In the genomic region with DNA sequence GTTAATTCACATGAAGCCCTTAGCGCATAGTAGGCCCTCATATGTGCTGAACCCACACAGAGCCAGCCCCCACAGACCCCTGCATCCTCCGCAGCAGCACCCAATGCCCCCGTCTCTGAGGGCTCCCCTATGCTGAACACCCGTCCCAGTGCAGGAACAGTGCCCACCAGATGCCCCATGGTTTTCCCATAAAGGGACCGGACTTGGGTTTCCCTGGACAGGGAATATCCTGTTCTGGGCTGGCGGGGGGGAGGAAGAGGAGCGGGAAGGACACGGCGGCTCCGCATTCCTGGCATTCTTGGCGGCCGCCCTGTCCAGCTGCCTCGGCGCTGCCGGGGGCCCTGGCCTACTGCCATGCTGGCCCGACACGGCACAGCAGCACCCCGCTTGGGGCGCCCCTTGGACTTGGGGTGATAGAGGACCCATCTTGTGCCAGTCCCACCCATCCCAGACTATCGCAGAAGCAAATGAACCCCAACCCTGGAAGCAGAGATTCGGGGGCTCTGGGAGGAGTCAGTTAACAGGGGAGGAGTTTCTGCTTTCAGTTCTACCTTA, we compare ENCODE assay signal across 8 cellular contexts. TPM values are rescaled to one million over a fixed set of nuclear protein-coding genes. Genes with fewer than 3 reads are reported as not detected.
DNase-seq lines count a peak whose midpoint lies in the region; TF ChIP-seq lines count a peak whose summit lies in the region.

No MANE protein-coding gene starts in this region.

- in situ Hi-C loops in mammary epithelial cell (cut with MboI; ENCODE audit: low sequenced_read_pairs in 2 of 2): no loop called here

- H3K4me1 ChIP-seq in mammary epithelial cell (ENCODE audit: insufficient read depth, low read length) (peaks cover 35% of the 10 kb centered on the region), stomach (peaks cover 41 to 64% (median 44%) of the 10 kb centered on the region in 4 donors)

- no peak overlapping the region for H3K4me3 ChIP-seq in mammary epithelial cell (replicated peaks in 1 of 3; ENCODE audit: insufficient read depth in 1 of 3, low read depth in 2 of 3, low read length in 3 of 3)
- peak overlapping the region in 2 of 4 donors; percentile 16 to 21 for H3K4me3 ChIP-seq in stomach

- dilution Hi-C loops in mammary epithelial cell (cut with HindIII; ENCODE audit: low sequenced_read_pairs): no loop called here

- peak; percentile 89 for TF ChIP-seq EP300 in stomach (IDR thresholded peaks at IDR 0.05)

- TF ChIP-seq CTCF in mammary epithelial cell (conservative IDR thresholded peaks at IDR 0.05 in 1 of 2, IDR thresholded peaks at IDR 0.05 in 1 of 2; ENCODE audit: extremely low read depth in 1 of 2, insufficient read depth in 1 of 2, low read depth in 1 of 2, low read length in 2 of 2) (no peak), stomach (IDR thresholded peaks at IDR 0.05) (no peak)

- H2AFZ ChIP-seq in mammary epithelial cell (ENCODE audit: low read depth, low read length): peak overlapping the region; percentile 58

- CTCF ChIA-PET in mammary epithelial cell (lab: Charles Lee; ENCODE audit: low non-redundant PET): no interaction called here

- DNase-seq in HS-5 (ENCODE audit: low read depth) (peak; percentile 39), mammary epithelial cell (no peak), kidney glomerular epithelial cell (lab: John Stamatoyannopoulos, UW) (peak; percentile 45), stomach (peak; percentile 48), NCI-H2196 treated with DMSO at 0.1 percent for 48 hours (lab: John Stamatoyannopoulos, UW; ENCODE audit: unreplicated experiment) (no peak), NCI-H510A treated with DMSO at 0.1 percent for 48 hours (lab: John Stamatoyannopoulos, UW) (no peak)
- DNase-seq in stimulated activated CD4-positive, alpha-beta T cell treated with anti-CD3 and anti-CD28 coated beads, Interleukin-12 subunit alpha, Interleukin-12 subunit beta, amount 100 ng/mL, for 4 hours: no peak
- no peak for DNase-seq in activated CD4-positive, alpha-beta T cell treated with anti-CD3 and anti-CD28 coated beads, Interleukin-2, amount 50 U/mL, for 48 hours

- no peaks in the 10 kb centered on the region for H3K9me3 ChIP-seq in mammary epithelial cell (replicated peaks; ENCODE audit: insufficient read depth, low read length)
- no peaks in the 10 kb centered on the region for H3K9me3 ChIP-seq in stomach

- no TSS peak for BruUV-seq in mammary epithelial cell (replicated peaks; lab: Mats Ljungman, UMichigan)

- 44% methylated on average over 4 of the region's 21 CpGs for WGBS in mammary epithelial cell (ENCODE audit: low coverage, missing lambda C conversion rate)
- WGBS in stomach, 5 donors: 22 to 44% (median 27%) methylated on average over 10 to 21 of the region's 21 CpGs

- H3K36me3 ChIP-seq in mammary epithelial cell (ENCODE audit: insufficient read depth, low read length): no peaks in the 10 kb centered on the region
- H3K36me3 ChIP-seq in stomach: no peaks in the 10 kb centered on the region

- H3K4me2 ChIP-seq in mammary epithelial cell (ENCODE audit: insufficient read depth, low read depth, low read length): peak overlapping the region; percentile 31

- H3K27ac ChIP-seq in mammary epithelial cell (ENCODE audit: insufficient read depth, low read depth, low read length) (no peak overlapping the region), stomach (peak overlapping the region; percentile 55 to 85 (median 71))

- no peaks in the 10 kb centered on the region for H3K79me2 ChIP-seq in mammary epithelial cell (ENCODE audit: insufficient read depth, low read length)

- H3K27me3 ChIP-seq in mammary epithelial cell (ENCODE audit: insufficient read depth, low read length) (no peaks in the 10 kb centered on the region), stomach (no peaks in the 10 kb centered on the region)

- TF ChIP-seq POLR2A in stomach (IDR thresholded peaks at IDR 0.05): no peak

- no peak overlapping the region for H3K9ac ChIP-seq in mammary epithelial cell (ENCODE audit: insufficient read depth, low read length)

- H4K20me1 ChIP-seq in mammary epithelial cell (ENCODE audit: insufficient read depth, low read length): no peaks in the 10 kb centered on the region

- intact Hi-C loops in mammary epithelial cell (cut with micrococcal nuclease) (no loop called here), stomach (cut with DNase I; ENCODE audit: low total_unique reads) (no loop called here)

RNA-seq across cellular contexts. Expression of gene CBX7, which starts 23.7 kb away (rescaled TPM):
- total RNA-seq in mammary epithelial cell (1 to 10 TPM; 3.2 to 4.3 TPM), stomach (10 to 100 TPM; 10.1 to 84.6 (median 29.6) TPM)
- polyA plus RNA-seq in mammary epithelial cell (1.4 TPM), stomach (10 to 100 TPM; 28.6 to 46.3 (median 29.8) TPM)
- polyA minus RNA-seq in mammary epithelial cell: 1.9 TPM

Comparison
In these comparisons a context has a peak if more than half of its experiments do, and no peak if none do; other contexts are left out.
1. DNase-seq: peak in HS-5 (single experiment), kidney glomerular epithelial cell (single experiment) and stomach (single experiment); none in mammary epithelial cell (single experiment), stimulated activated CD4-positive, alpha-beta T cell treated with anti-CD3 and anti-CD28 coated beads, Interleukin-12 subunit alpha, Interleukin-12 subunit beta, amount 100 ng/mL, for 4 hours (single experiment), activated CD4-positive, alpha-beta T cell treated with anti-CD3 and anti-CD28 coated beads, Interleukin-2, amount 50 U/mL, for 48 hours (0 of 2), NCI-H2196 treated with DMSO at 0.1 percent for 48 hours (single experiment) and NCI-H510A treated with DMSO at 0.1 percent for 48 hours (single experiment).